In the genomic region with DNA sequence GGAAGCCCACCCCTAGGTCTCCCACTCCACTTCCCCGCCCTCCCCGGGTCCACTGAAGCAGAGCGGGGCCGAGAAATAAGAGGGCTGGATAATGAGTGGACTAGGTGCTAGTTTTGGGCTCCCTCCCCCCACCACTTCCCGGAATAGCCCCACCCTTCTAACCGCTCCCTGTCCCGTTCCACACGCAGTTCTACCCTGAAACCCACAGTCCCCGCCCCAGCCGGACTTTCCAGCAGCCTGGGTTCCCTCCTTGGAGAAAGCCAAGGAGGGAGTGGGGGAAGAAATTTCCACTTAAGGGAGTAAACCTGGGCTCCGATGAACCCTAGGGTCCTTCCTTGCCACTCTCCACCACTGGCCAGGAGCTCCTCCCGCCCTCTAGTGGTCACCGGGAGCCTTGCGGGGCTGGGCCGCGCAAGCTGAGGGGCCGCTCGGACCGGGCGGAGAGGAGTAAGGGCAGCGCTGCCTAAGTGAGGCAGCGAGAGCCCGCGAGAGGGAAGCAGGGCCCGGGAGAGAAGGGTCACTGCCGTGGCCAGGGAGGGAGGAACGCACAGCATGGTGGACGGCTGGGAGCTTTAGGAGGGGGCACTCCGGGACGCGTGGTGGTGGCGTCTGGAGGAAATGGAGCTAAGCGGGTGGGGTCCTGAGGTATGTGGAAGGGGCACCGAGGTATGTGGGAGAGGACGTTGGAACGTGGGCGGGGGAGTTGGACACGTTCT, we compare ENCODE assay signal across 1 cellular context.
TF ChIP-seq lines count a peak whose summit lies in the region.

No MANE protein-coding gene starts in this region.

TF ChIP-seq in K562, 482 proteins besides CTCF, POLR2A, EP300 and RAD21 (continued from another document and continues in another):
- TF ChIP-seq, protein P1, sequence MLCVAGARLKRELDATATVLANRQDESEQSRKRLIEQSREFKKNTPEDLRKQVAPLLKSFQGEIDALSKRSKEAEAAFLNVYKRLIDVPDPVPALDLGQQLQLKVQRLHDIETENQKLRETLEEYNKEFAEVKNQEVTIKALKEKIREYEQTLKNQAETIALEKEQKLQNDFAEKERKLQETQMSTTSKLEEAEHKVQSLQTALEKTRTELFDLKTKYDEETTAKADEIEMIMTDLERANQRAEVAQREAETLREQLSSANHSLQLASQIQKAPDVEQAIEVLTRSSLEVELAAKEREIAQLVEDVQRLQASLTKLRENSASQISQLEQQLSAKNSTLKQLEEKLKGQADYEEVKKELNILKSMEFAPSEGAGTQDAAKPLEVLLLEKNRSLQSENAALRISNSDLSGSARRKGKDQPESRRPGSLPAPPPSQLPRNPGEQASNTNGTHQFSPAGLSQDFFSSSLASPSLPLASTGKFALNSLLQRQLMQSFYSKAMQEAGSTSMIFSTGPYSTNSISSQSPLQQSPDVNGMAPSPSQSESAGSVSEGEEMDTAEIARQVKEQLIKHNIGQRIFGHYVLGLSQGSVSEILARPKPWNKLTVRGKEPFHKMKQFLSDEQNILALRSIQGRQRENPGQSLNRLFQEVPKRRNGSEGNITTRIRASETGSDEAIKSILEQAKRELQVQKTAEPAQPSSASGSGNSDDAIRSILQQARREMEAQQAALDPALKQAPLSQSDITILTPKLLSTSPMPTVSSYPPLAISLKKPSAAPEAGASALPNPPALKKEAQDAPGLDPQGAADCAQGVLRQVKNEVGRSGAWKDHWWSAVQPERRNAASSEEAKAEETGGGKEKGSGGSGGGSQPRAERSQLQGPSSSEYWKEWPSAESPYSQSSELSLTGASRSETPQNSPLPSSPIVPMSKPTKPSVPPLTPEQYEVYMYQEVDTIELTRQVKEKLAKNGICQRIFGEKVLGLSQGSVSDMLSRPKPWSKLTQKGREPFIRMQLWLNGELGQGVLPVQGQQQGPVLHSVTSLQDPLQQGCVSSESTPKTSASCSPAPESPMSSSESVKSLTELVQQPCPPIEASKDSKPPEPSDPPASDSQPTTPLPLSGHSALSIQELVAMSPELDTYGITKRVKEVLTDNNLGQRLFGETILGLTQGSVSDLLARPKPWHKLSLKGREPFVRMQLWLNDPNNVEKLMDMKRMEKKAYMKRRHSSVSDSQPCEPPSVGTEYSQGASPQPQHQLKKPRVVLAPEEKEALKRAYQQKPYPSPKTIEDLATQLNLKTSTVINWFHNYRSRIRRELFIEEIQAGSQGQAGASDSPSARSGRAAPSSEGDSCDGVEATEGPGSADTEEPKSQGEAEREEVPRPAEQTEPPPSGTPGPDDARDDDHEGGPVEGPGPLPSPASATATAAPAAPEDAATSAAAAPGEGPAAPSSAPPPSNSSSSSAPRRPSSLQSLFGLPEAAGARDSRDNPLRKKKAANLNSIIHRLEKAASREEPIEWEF (CRISPR knock-in tag; IDR thresholded peaks at IDR 0.05): no peak
- TF ChIP-seq ZNF436 (CRISPR knock-in tag; IDR thresholded peaks at IDR 0.05) (no peak), PHF21A (IDR thresholded peaks at IDR 0.05; ENCODE audit: borderline replicate concordance, low read depth) (0 out of 2 replicates have a peak, but pooled peaks have one; percentile 4), PTRF (tag; IDR thresholded peaks at IDR 0.05) (no peak), SMARCE1 (IDR thresholded peaks at IDR 0.05) (no peak; the same call in 1 of the 2 replicates), TAL1 (IDR thresholded peaks at IDR 0.05) (no peak), PML (IDR thresholded peaks at IDR 0.05; ENCODE audit: low read length) (peak; percentile 69; the same call in 1 of the 2 replicates), IRF1 (CRISPR knock-in tag; IDR thresholded peaks at IDR 0.05; ENCODE audit: borderline replicate concordance) (no peak), ZNF184 (CRISPR knock-in tag; IDR thresholded peaks at IDR 0.05) (no peak), COPS2 (conservative IDR thresholded peaks at IDR 0.05) (no peak), PHB2 (IDR thresholded peaks at IDR 0.05; ENCODE audit: low read depth) (no peak; the same call in 1 of the 2 replicates), LARP7 (IDR thresholded peaks at IDR 0.05) (no peak; the same call in 1 of the 2 replicates), ZNF124 (CRISPR knock-in tag; IDR thresholded peaks at IDR 0.05) (no peak), TARDBP (IDR thresholded peaks at IDR 0.05) (peak; percentile 93), RBM39 (optimal IDR thresholded peaks at IDR 0.05; ENCODE audit: low read depth, low read length) (no peak), RBM25 (IDR thresholded peaks at IDR 0.05; ENCODE audit: low read depth, low read length, severe bottlenecking) (no peak), NONO (IDR thresholded peaks at IDR 0.05; ENCODE audit: low read depth in 2 of 2, low read length in 1 of 2) (peak in 1 of 2 experiments; percentile 78; a peak in 1 of 4 replicates), ZBTB33 (CRISPR knock-in tag; IDR thresholded peaks at IDR 0.05) (no peak; the same call in 1 of the 2 replicates), WHSC1 (IDR thresholded peaks at IDR 0.05; ENCODE audit: low read length) (no peak), TEAD1 (CRISPR knock-in tag; IDR thresholded peaks at IDR 0.05) (0 out of 4 replicates have a peak, but pooled peaks of 1 of the 2 experiments have one; percentile 81), ZFP91 (CRISPR knock-in tag; IDR thresholded peaks at IDR 0.05) (no peak), SRF (CRISPR knock-in tag; IDR thresholded peaks at IDR 0.05) (peak in 1 of 2 experiments; percentile 85; a peak in 2 of 4 replicates), SMC3 (conservative IDR thresholded peaks at IDR 0.05; ENCODE audit: insufficient read depth, low read depth, low read length) (peak; percentile 46), SMARCB1 (IDR thresholded peaks at IDR 0.05; ENCODE audit: insufficient read length, low read depth) (no peak), ID3 (CRISPR knock-in tag; IDR thresholded peaks at IDR 0.05) (no peak), ID3 (tag; IDR thresholded peaks at IDR 0.05) (no peak), SRSF7 (optimal IDR thresholded peaks at IDR 0.05; ENCODE audit: low read depth, low read length) (no peak), NR4A1 (CRISPR knock-in tag; IDR thresholded peaks at IDR 0.05) (no peak), NR4A1 (tag; IDR thresholded peaks at IDR 0.05) (no peak), SNRNP70 (optimal IDR thresholded peaks at IDR 0.05; ENCODE audit: low read depth, low read length) (no peak), CHD1 (IDR thresholded peaks at IDR 0.05; ENCODE audit: low read length) (peak; percentile 87), ARID1B (IDR thresholded peaks at IDR 0.05) (peak; percentile 66), BMI1 (IDR thresholded peaks at IDR 0.05; ENCODE audit: low read length) (no peak), NFATC3 (IDR thresholded peaks at IDR 0.05) (no peak), NFE2 (IDR thresholded peaks at IDR 0.05; ENCODE audit: low read depth) (no peak), BRF1 (IDR thresholded peaks at IDR 0.05; ENCODE audit: borderline replicate concordance, extremely low read depth, insufficient read length) (no peak), MITF (IDR thresholded peaks at IDR 0.05) (no peak), FOS (IDR thresholded peaks at IDR 0.05; ENCODE audit: extremely low read depth, insufficient read length) (no peak), CBX8 (IDR thresholded peaks at IDR 0.05; ENCODE audit: borderline replicate concordance, extremely low read depth, low read depth, low read length, poor library complexity, severe bottlenecking) (no peak), TEAD2 (tag; IDR thresholded peaks at IDR 0.05) (no peak), E2F4 (CRISPR knock-in tag; IDR thresholded peaks at IDR 0.05; ENCODE audit: low read depth) (no peak)
- TF ChIP-seq, protein P2, sequence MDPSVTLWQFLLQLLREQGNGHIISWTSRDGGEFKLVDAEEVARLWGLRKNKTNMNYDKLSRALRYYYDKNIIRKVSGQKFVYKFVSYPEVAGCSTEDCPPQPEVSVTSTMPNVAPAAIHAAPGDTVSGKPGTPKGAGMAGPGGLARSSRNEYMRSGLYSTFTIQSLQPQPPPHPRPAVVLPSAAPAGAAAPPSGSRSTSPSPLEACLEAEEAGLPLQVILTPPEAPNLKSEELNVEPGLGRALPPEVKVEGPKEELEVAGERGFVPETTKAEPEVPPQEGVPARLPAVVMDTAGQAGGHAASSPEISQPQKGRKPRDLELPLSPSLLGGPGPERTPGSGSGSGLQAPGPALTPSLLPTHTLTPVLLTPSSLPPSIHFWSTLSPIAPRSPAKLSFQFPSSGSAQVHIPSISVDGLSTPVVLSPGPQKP (CRISPR knock-in tag; IDR thresholded peaks at IDR 0.05): no peak
- TF ChIP-seq, protein P3, sequence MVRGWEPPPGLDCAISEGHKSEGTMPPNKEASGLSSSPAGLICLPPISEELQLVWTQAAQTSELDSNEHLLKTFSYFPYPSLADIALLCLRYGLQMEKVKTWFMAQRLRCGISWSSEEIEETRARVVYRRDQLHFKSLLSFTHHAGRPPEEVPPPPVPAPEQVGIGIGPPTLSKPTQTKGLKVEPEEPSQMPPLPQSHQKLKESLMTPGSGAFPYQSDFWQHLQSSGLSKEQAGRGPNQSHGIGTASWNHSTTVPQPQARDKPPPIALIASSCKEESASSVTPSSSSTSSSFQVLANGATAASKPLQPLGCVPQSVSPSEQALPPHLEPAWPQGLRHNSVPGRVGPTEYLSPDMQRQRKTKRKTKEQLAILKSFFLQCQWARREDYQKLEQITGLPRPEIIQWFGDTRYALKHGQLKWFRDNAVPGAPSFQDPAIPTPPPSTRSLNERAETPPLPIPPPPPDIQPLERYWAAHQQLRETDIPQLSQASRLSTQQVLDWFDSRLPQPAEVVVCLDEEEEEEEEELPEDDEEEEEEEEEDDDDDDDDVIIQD (CRISPR knock-in tag; IDR thresholded peaks at IDR 0.05): no peak
- TF ChIP-seq, protein P4, sequence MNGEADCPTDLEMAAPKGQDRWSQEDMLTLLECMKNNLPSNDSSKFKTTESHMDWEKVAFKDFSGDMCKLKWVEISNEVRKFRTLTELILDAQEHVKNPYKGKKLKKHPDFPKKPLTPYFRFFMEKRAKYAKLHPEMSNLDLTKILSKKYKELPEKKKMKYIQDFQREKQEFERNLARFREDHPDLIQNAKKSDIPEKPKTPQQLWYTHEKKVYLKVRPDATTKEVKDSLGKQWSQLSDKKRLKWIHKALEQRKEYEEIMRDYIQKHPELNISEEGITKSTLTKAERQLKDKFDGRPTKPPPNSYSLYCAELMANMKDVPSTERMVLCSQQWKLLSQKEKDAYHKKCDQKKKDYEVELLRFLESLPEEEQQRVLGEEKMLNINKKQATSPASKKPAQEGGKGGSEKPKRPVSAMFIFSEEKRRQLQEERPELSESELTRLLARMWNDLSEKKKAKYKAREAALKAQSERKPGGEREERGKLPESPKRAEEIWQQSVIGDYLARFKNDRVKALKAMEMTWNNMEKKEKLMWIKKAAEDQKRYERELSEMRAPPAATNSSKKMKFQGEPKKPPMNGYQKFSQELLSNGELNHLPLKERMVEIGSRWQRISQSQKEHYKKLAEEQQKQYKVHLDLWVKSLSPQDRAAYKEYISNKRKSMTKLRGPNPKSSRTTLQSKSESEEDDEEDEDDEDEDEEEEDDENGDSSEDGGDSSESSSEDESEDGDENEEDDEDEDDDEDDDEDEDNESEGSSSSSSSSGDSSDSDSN (IDR thresholded peaks at IDR 0.05; ENCODE audit: borderline replicate concordance in 1 of 2, low read depth in 2 of 2, low read length in 2 of 2): peak; percentile 77 to 97; a peak in 3 of 4 replicates
